Comparison of ENCODE assay signal across 8 cellular contexts in genomic region chr2:46334389-46335345, GRCh38. TPM values are rescaled to one million over a fixed set of nuclear protein-coding genes. Genes with fewer than 3 reads are reported as not detected.
DNase-seq lines count a peak whose midpoint lies in the region; ATAC-seq and TF ChIP-seq lines count a peak whose summit lies in the region.
"Had no signal": no experiment of that assay in that cellular context is flagged by ENCODE, and none has a peak within 500 bp of the region (broad histone marks: within the 10 kb centered on the region; RNA-seq: fewer than 3 reads in every experiment).

No MANE protein-coding gene starts in this region.

- intact Hi-C loops in upper lobe of right lung (cut with DNase I), result no loop called here

- peak; percentile 8 for ATAC-seq in upper lobe of right lung
- no peak for ATAC-seq in HG02623 (IDR thresholded peaks at IDR 0.05; ENCODE audit: unreplicated experiment)

- 90 to 100% methylated on average over 1 to 4 of the region's 6 CpGs for WGBS in mesodermal cell (ENCODE audit: insufficient coverage in 2 of 2), 2 experiments

- no peak overlapping the region for H3K4me3 ChIP-seq in mesodermal cell (ENCODE audit: extremely low read depth, insufficient read depth, low read length, poor library complexity, severe bottlenecking)
- H3K4me3 ChIP-seq in upper lobe of right lung, result peak overlapping the region; percentile 38

- no peaks in the 10 kb centered on the region for H3K27me3 ChIP-seq in upper lobe of right lung

- H3K27ac ChIP-seq in mesodermal cell (ENCODE audit: low read depth, low read length, severe bottlenecking), result peak overlapping the region; percentile 81
- peak overlapping the region; percentile 79 for H3K27ac ChIP-seq in upper lobe of right lung

- H3K4me1 ChIP-seq in mesodermal cell (ENCODE audit: control insufficient read depth, insufficient read depth, low read length, poor library complexity, severe bottlenecking) (peaks cover 52% of the 10 kb centered on the region), upper lobe of right lung (peaks cover 96% of the 10 kb centered on the region)

- H3K9me3 ChIP-seq in mesodermal cell (ENCODE audit: control insufficient read depth, low read length) (no peaks in the 10 kb centered on the region), upper lobe of right lung (no peaks in the 10 kb centered on the region)

- H3K36me3 ChIP-seq in mesodermal cell (ENCODE audit: control insufficient read depth, insufficient read depth, low read length), result no peaks in the 10 kb centered on the region
- no peaks in the 10 kb centered on the region for H3K36me3 ChIP-seq in upper lobe of right lung

- TF ChIP-seq CTCF in upper lobe of right lung (IDR thresholded peaks at IDR 0.05), result no peak

- peak; percentile 46 for DNase-seq in OCI-M1 (lab: John Stamatoyannopoulos, UW)
- DNase-seq in dermis blood vessel endothelial cell, result peak; percentile 69
- DNase-seq in upper lobe of right lung, result no peak
- DNase-seq in NCI-H748 (lab: John Stamatoyannopoulos, UW; ENCODE audit: unreplicated experiment), result no peak
- DNase-seq in NOMO-1 treated with dmso at 0.1 percent for 144 hours (lab: John Stamatoyannopoulos, UW; ENCODE audit: unreplicated experiment), result no peak
- DNase-seq: stimulated activated CD4-positive, alpha-beta T cell treated with anti-CD3 and anti-CD28 coated beads, Interleukin-4, amount 100 ng/mL, for 1 hour had no signal

RNA-seq across cellular contexts. Expression of gene EPAS1, which starts 37.5 kb away (rescaled TPM):
- total RNA-seq in dermis blood vessel endothelial cell (283 and 362 TPM in 2 replicates), upper lobe of right lung (1,593 TPM)
- polyA plus RNA-seq in mesodermal cell (2013, experiment 1 of 2), result 30.8 TPM
- polyA plus RNA-seq in mesodermal cell (2013, experiment 2 of 2), result 36.3 TPM

Comparison
In these comparisons a context has a peak if more than half of its experiments do, and no peak if none do; other contexts are left out.
1. DNase-seq: peak in OCI-M1 (single experiment) and dermis blood vessel endothelial cell (single experiment); none in upper lobe of right lung (single experiment), NCI-H748 (single experiment) and NOMO-1 treated with dmso at 0.1 percent for 144 hours (single experiment).